Comparison of ENCODE assay signal across 2 cellular contexts in genomic region chr4:163930086-163930485, GRCh38.
TF ChIP-seq lines count a peak whose summit lies in the region.

No MANE protein-coding gene starts in this region.

TF ChIP-seq in HCT116, 20 proteins besides CTCF, POLR2A, EP300 and RAD21:
- TF ChIP-seq POLR2AphosphoS5 (IDR thresholded peaks at IDR 0.05; ENCODE audit: low read depth, low read length) = no peak
- TF ChIP-seq SRF (IDR thresholded peaks at IDR 0.05; ENCODE audit: low read depth) = no peak
- TF ChIP-seq EZH2 (IDR thresholded peaks at IDR 0.05) = no peak
- no peak for TF ChIP-seq EZH2phosphoT487 (IDR thresholded peaks at IDR 0.05; ENCODE audit: borderline replicate concordance)
- no peak for TF ChIP-seq REST (IDR thresholded peaks at IDR 0.05; ENCODE audit: low read depth)
- no peak for TF ChIP-seq MAX (IDR thresholded peaks at IDR 0.05)
- TF ChIP-seq TCF7L2 (IDR thresholded peaks at IDR 0.05; ENCODE audit: borderline replicate concordance, extremely low read depth, insufficient read depth, insufficient read length) = no peak
- TF ChIP-seq CBX3 (IDR thresholded peaks at IDR 0.05; ENCODE audit: low read depth) = no peak
- no peak for TF ChIP-seq ZNF274 (IDR thresholded peaks at IDR 0.05; ENCODE audit: low read depth, low read length)
- TF ChIP-seq ATF3 (IDR thresholded peaks at IDR 0.05) = no peak
- TF ChIP-seq EGR1 (IDR thresholded peaks at IDR 0.05; ENCODE audit: low read depth) = no peak
- TF ChIP-seq JUND (IDR thresholded peaks at IDR 0.05) = no peak
- no peak for TF ChIP-seq FOSL1 (IDR thresholded peaks at IDR 0.05; ENCODE audit: low read depth)
- no peak for TF ChIP-seq CEBPB (IDR thresholded peaks at IDR 0.05; ENCODE audit: low read depth)
- no peak for TF ChIP-seq YY1 (IDR thresholded peaks at IDR 0.05; ENCODE audit: extremely low read depth, insufficient replicate concordance, low read depth, low read length)
- no peak for TF ChIP-seq ZFX (IDR thresholded peaks at IDR 0.05)
- no peak for TF ChIP-seq ZBTB33 (IDR thresholded peaks at IDR 0.05; ENCODE audit: extremely low read depth, insufficient replicate concordance, low read length)
- TF ChIP-seq ELF1 (IDR thresholded peaks at IDR 0.05; ENCODE audit: borderline replicate concordance, low read depth) = no peak
- TF ChIP-seq SIN3A (IDR thresholded peaks at IDR 0.05; ENCODE audit: low read depth) = no peak
- no peak for TF ChIP-seq SP1 (IDR thresholded peaks at IDR 0.05; ENCODE audit: low read depth)

TF ChIP-seq in H1, 55 proteins besides CTCF, POLR2A, EP300 and RAD21:
- TF ChIP-seq PHF8 (conservative IDR thresholded peaks at IDR 0.05; ENCODE audit: low read depth, low read length) = no peak
- no peak for TF ChIP-seq TAF1 (IDR thresholded peaks at IDR 0.05; ENCODE audit: low read depth, low read length)
